In the genomic region with DNA sequence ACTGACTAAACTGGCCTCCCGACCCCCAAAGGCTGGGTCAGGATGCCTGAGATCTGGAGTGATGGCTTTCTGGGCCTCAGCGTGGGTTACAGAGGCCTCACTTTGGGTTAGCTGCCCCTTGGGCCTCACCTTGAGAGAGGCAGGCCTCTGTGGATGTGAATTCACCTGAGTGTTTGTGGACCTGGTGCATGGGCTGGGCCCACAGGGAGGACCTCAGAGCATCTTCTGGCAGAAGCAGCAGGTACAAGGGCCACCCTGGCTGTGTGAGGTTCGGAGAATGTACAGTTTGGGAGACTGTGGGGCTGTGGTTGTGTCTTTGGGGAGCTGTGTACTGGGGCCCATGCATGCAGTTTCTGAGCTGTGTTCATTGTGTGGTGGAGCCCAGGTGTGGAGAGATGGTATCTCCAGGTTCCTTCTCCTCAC, we compare ENCODE assay signal across 11 cellular contexts. TPM values are rescaled to one million over a fixed set of nuclear protein-coding genes. Genes with fewer than 3 reads are reported as not detected.
DNase-seq lines count a peak whose midpoint lies in the region; ATAC-seq lines count a peak whose summit lies in the region.
"Had no signal": no experiment of that assay in that cellular context is flagged by ENCODE, and none has a peak within 500 bp of the region (broad histone marks: within the 10 kb centered on the region; RNA-seq: fewer than 3 reads in every experiment).

No MANE protein-coding gene starts in this region.

- intact Hi-C loops in head of caudate nucleus (cut with DNase I): no loop called here

- 70% methylated on average over 3 of the region's 3 CpGs for WGBS in thymus

- H3K27ac ChIP-seq in thymus (ENCODE audit: low read depth): peak overlapping the region; percentile 32

- H3K27me3 ChIP-seq in thymus (ENCODE audit: control insufficient read depth, insufficient read depth): no peaks in the 10 kb centered on the region

- DNase-seq in activated T-cell treated with anti-CD3 and anti-CD28 coated beads, Interleukin-2, amount 50 U/mL, for 4 hours: no peak
- DNase-seq in activated T-cell treated with anti-CD3 and anti-CD28 coated beads for 4 hours: no peak
- DNase-seq in memory B cell (ENCODE audit: low spot score in 2 of 2): no peak
- DNase-seq in stimulated activated CD4-positive, alpha-beta T cell treated with anti-CD3 and anti-CD28 coated beads, Interleukin-2, amount 100 ng/mL, for 48 hours: no peak
- DNase-seq in head of caudate nucleus: no peak
- DNase-seq: NCI-H2171 treated with DMSO at 0.1 percent for 48 hours had no signal

- no peak overlapping the region for H3K4me3 ChIP-seq in thymus (ENCODE audit: low read length)

- peaks cover 12% of the 10 kb centered on the region for H3K36me3 Mint-ChIP-seq in activated T-cell treated with anti-CD3 and anti-CD28 coated beads, Interleukin-2, amount 50 U/mL, for 4 hours (ENCODE audit: insufficient read depth)
- peaks cover 9% of the 10 kb centered on the region for H3K36me3 Mint-ChIP-seq in activated naive CD8-positive, alpha-beta T cell
- peaks cover 5% of the 10 kb centered on the region for H3K36me3 Mint-ChIP-seq in memory B cell

- no peak for ATAC-seq in activated T-cell treated with anti-CD3 and anti-CD28 coated beads, Interleukin-2, amount 50 U/mL, for 4 hours
- ATAC-seq in memory B cell (ENCODE audit: low read depth) (no peak), HG03159 (IDR thresholded peaks at IDR 0.05; ENCODE audit: unreplicated experiment) (no peak)

- H3K27ac Mint-ChIP-seq in activated naive CD8-positive, alpha-beta T cell: peak overlapping the region; percentile 92
- peak overlapping the region; percentile 100 for H3K27ac Mint-ChIP-seq in memory B cell

- H3K4me1 ChIP-seq in thymus (ENCODE audit: control insufficient read depth, insufficient read depth, low read length): peaks cover 61% of the 10 kb centered on the region

- H3K4me3 Mint-ChIP-seq in activated T-cell treated with anti-CD3 and anti-CD28 coated beads, Interleukin-2, amount 50 U/mL, for 4 hours: peak overlapping the region; percentile 82
- H3K4me3 Mint-ChIP-seq in activated naive CD8-positive, alpha-beta T cell: peak overlapping the region; percentile 87
- H3K4me3 Mint-ChIP-seq in memory B cell: peak overlapping the region; percentile 86

- no peaks in the 10 kb centered on the region for H3K36me3 ChIP-seq in thymus (ENCODE audit: control insufficient read depth, insufficient read depth)

- no peaks in the 10 kb centered on the region for H3K27me3 Mint-ChIP-seq in activated T-cell treated with anti-CD3 and anti-CD28 coated beads, Interleukin-2, amount 50 U/mL, for 4 hours (ENCODE audit: low read depth)
- H3K27me3 Mint-ChIP-seq in activated naive CD8-positive, alpha-beta T cell: no peaks in the 10 kb centered on the region
- H3K27me3 Mint-ChIP-seq in memory B cell: no peaks in the 10 kb centered on the region

- peaks cover 82% of the 10 kb centered on the region for H3K4me1 Mint-ChIP-seq in activated T-cell treated with anti-CD3 and anti-CD28 coated beads, Interleukin-2, amount 50 U/mL, for 4 hours (ENCODE audit: low read depth)
- H3K4me1 Mint-ChIP-seq in activated naive CD8-positive, alpha-beta T cell (ENCODE audit: low read depth): peaks cover 81% of the 10 kb centered on the region
- H3K4me1 Mint-ChIP-seq in memory B cell: peaks cover 66% of the 10 kb centered on the region

- H3K9me3 ChIP-seq in thymus (ENCODE audit: control insufficient read depth): no peaks in the 10 kb centered on the region

- H3K9me3 Mint-ChIP-seq in activated T-cell treated with anti-CD3 and anti-CD28 coated beads, Interleukin-2, amount 50 U/mL, for 4 hours: no peaks in the 10 kb centered on the region
- no peaks in the 10 kb centered on the region for H3K9me3 Mint-ChIP-seq in activated naive CD8-positive, alpha-beta T cell (ENCODE audit: low read depth)
- H3K9me3 Mint-ChIP-seq in memory B cell: no peaks in the 10 kb centered on the region

RNA-seq across cellular contexts. Expression of gene RARA, which starts 18.3 kb away (rescaled TPM):
- 10 to 100 TPM; 46.5 to 61.9 (median 48.7) TPM for total RNA-seq in activated T-cell treated with anti-CD3 and anti-CD28 coated beads, Interleukin-2, amount 50 U/mL, for 4 hours
- polyA plus RNA-seq in thymus: 17.1 TPM

RNA-seq across cellular contexts. Expression of gene GJD3, which starts 37.3 kb away (rescaled TPM):
- not detected for total RNA-seq in activated T-cell treated with anti-CD3 and anti-CD28 coated beads, Interleukin-2, amount 50 U/mL, for 4 hours
- polyA plus RNA-seq in thymus: 0.34 TPM
- total RNA-seq: activated CD8-positive, alpha-beta memory T cell treated with anti-CD3 and anti-CD28 coated beads for 36 hours; HT-29 had no signal

RNA-seq across cellular contexts. Expression of gene CDC6, which starts 39.6 kb away (rescaled TPM):
- 10 to 100 TPM; 67.3 to 94.0 (median 83.6) TPM for total RNA-seq in activated T-cell treated with anti-CD3 and anti-CD28 coated beads, Interleukin-2, amount 50 U/mL, for 4 hours
- 1.3 TPM for polyA plus RNA-seq in thymus
